Comparison of ENCODE assay signal across 8 cellular contexts in genomic region chr1:166875734-166876539, GRCh38. TPM values are rescaled to one million over a fixed set of nuclear protein-coding genes. Genes with fewer than 3 reads are reported as not detected.
DNase-seq lines count a peak whose midpoint lies in the region; ATAC-seq lines count a peak whose summit lies in the region.

TSS of gene TADA1 (minus strand) at chr1:166876264. CDS start at chr1:166876233, 31 bp downstream.

- peak within 1 kb of the TSS; percentile 79 to 95 (median 88) for H3K4me2 ChIP-seq in BLaER1 treated with 17β-estradiol and CSF1 and Interleukin-3, amounts not matched to agents 10 nM and 100 nM

- peaks cover 0 to 14% (median 7%) of the 10 kb centered on the region in 11 experiments; a peak in 17 of 22 replicates for H3K9me3 ChIP-seq in BLaER1 treated with 17β-estradiol and CSF1 and Interleukin-3, amounts not matched to agents 10 nM and 100 nM (replicated peaks in 1 of 11)

- POLR2A ChIA-PET in activated CD4-positive, alpha-beta T cell treated with anti-CD3 and anti-CD28 coated beads, Interleukin-2, amount 10 ng/mL, durations not matched to agents 7 days and 5 days (lab: Charles Lee) = interaction anchor here (0.5 to 0.6 kb wide), 3 partner anchors 12 to 655 kb away, joined by 3 to 5 read pairs (median 5); no protein-coding TSS in a partner anchor

- DNase-seq in NCI-H69 (lab: John Stamatoyannopoulos, UW) = peak; percentile 100
- peak; percentile 99 for DNase-seq in activated CD4-positive, alpha-beta T cell treated with anti-CD3 and anti-CD28 coated beads, Interleukin-2, amount 10 ng/mL, durations not matched to agents 7 days and 5 days
- peak; percentile 65 for DNase-seq in cortex of kidney (lab: John Stamatoyannopoulos, UW)
- peak; percentile 99 to 100 for DNase-seq in left colon
- peak; percentile 99 for DNase-seq in stimulated activated CD4-positive, alpha-beta T cell treated with anti-CD3 and anti-CD28 coated beads, Interleukin-1b, Interleukin-23, amount 100 ng/mL, for 48 hours

- peaks cover 18 to 34% (median 27%) of the 10 kb centered on the region in 10 experiments for H3K4me1 ChIP-seq in BLaER1 treated with 17β-estradiol and CSF1 and Interleukin-3, amounts not matched to agents 10 nM and 100 nM

- intact Hi-C loops in left colon (cut with DNase I, micrococcal nuclease) = no loop called here

- H4K20me1 ChIP-seq in BLaER1 treated with 17β-estradiol and CSF1 and Interleukin-3, amounts not matched to agents 10 nM and 100 nM = peaks cover 0 to 44% (median 28%) of the 10 kb centered on the region in 11 experiments; a peak in 12 of 22 replicates

- peak within 1 kb of the TSS; percentile 87 to 96 (median 92) for H3K9ac ChIP-seq in BLaER1 treated with 17β-estradiol and CSF1 and Interleukin-3, amounts not matched to agents 10 nM and 100 nM

- H3K9me3 Mint-ChIP-seq in activated CD4-positive, alpha-beta T cell treated with anti-CD3 and anti-CD28 coated beads, Interleukin-2, amount 10 ng/mL, durations not matched to agents 7 days and 5 days = peaks cover 3% of the 10 kb centered on the region

- peak within 1 kb of the TSS; percentile 76 to 92 (median 86) for H3K4me3 ChIP-seq in BLaER1 treated with 17β-estradiol and CSF1 and Interleukin-3, amounts not matched to agents 10 nM and 100 nM

- H3K36me3 Mint-ChIP-seq in activated CD4-positive, alpha-beta T cell treated with anti-CD3 and anti-CD28 coated beads, Interleukin-2, amount 10 ng/mL, durations not matched to agents 7 days and 5 days (ENCODE audit: low read depth) = peaks cover 16% of the 10 kb centered on the region

- no peaks in the 10 kb centered on the region for H3K27me3 ChIP-seq in BLaER1 treated with 17β-estradiol and CSF1 and Interleukin-3, amounts not matched to agents 10 nM and 100 nM

- CTCF ChIA-PET in activated CD4-positive, alpha-beta T cell treated with anti-CD3 and anti-CD28 coated beads, Interleukin-2, amount 10 ng/mL, durations not matched to agents 7 days and 5 days (lab: Charles Lee) = interaction anchor here (1.0 to 2.9 kb wide), 12 partner anchors 8 to 344 kb away, joined by 3 to 14 read pairs (median 4); no protein-coding TSS in a partner anchor

- H3K4me1 Mint-ChIP-seq in activated CD4-positive, alpha-beta T cell treated with anti-CD3 and anti-CD28 coated beads, Interleukin-2, amount 10 ng/mL, durations not matched to agents 7 days and 5 days = peaks cover 53% of the 10 kb centered on the region

- peak within 1 kb of the TSS; percentile 71 to 95 (median 92) for H3K27ac ChIP-seq in BLaER1 treated with 17β-estradiol and CSF1 and Interleukin-3, amounts not matched to agents 10 nM and 100 nM

- H3K4me3 Mint-ChIP-seq in activated CD4-positive, alpha-beta T cell treated with anti-CD3 and anti-CD28 coated beads, Interleukin-2, amount 10 ng/mL, durations not matched to agents 7 days and 5 days = peak within 1 kb of the TSS; percentile 93

- peak within 1 kb of the TSS; percentile 99 for H3K27ac Mint-ChIP-seq in activated CD4-positive, alpha-beta T cell treated with anti-CD3 and anti-CD28 coated beads, Interleukin-2, amount 10 ng/mL, durations not matched to agents 7 days and 5 days

- H3K36me3 ChIP-seq in BLaER1 treated with 17β-estradiol and CSF1 and Interleukin-3, amounts not matched to agents 10 nM and 100 nM = peaks cover 0 to 15% (median 6%) of the 10 kb centered on the region in 11 experiments; a peak in 8 of 22 replicates

- ATAC-seq in GM19328 (IDR thresholded peaks at IDR 0.05; ENCODE audit: unreplicated experiment) (peak; percentile 88), HG03520 (IDR thresholded peaks at IDR 0.05; ENCODE audit: unreplicated experiment) (peak; percentile 87), left colon (peak; percentile 88)

- peaks cover 6% of the 10 kb centered on the region for H3K27me3 Mint-ChIP-seq in activated CD4-positive, alpha-beta T cell treated with anti-CD3 and anti-CD28 coated beads, Interleukin-2, amount 10 ng/mL, durations not matched to agents 7 days and 5 days

RNA-seq across cellular contexts. Expression of gene TADA1, which starts in this region (rescaled TPM):
- 10 to 100 TPM; 17.0 to 18.8 TPM for total RNA-seq in activated CD4-positive, alpha-beta T cell treated with anti-CD3 and anti-CD28 coated beads, Interleukin-2, amount 10 ng/mL, durations not matched to agents 7 days and 5 days
- total RNA-seq in left colon = 10 to 100 TPM in 1 of 2 donors, 1 to 10 TPM in 1; 9.5 to 11.6 TPM

Comparison
In these comparisons a context has a peak if more than half of its experiments do, and no peak if none do; other contexts are left out.
1. Peak in every context shown above with its lines: DNase-seq, ATAC-seq, H3K4me3 ChIP-seq and H3K27ac ChIP-seq.